ENCODE assay signal across 24 cellular contexts in the genomic region with DNA sequence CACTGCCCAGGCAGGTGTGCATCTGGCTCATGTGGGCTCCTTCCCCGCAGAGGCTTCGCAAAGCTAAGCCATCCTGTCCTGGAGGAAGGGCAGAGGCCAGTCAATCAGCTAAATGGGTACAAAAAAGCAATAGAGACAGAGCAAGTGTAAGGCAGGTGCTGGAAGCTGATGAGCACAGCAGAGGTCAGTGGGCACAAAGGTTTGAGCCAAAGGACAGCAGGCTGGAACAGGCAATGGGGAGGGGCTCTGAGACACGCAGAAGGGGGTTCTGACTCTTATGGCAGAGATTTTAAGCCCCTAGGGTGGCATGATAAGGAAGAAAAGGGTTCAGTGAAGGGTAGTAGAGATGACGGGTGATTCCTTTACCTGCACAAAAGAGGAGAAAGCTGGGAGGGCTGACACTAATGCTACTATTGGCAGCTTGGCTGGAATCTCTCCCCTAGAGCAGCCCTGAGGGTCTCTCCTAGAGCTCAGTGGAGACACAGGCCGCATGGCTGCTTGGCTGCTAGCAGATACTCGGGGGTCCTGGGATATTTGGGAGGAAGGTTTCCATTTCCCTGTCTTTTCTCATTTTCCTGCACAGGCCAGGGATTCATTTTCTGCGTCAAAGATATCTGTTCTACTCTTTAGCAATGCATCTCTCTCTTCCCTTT.
"Had no signal": no experiment of that assay in that cellular context is flagged by ENCODE, and none has a peak within 500 bp of the region (broad histone marks: within the 10 kb centered on the region; RNA-seq: fewer than 3 reads in every experiment).

No MANE protein-coding gene starts in this region.

- H3K27ac Mint-ChIP-seq: activated CD4-positive, alpha-beta T cell treated with anti-CD3 and anti-CD28 coated beads for 36 hours; activated naive CD8-positive, alpha-beta T cell; immature natural killer cell; natural killer cell treated with Interleukin-12 subunit alpha and Interleukin-12 subunit beta and Interleukin-15 and Interleukin-18, amount 100 ng/mL, for 72 hours; type B pancreatic cell had no signal

- ATAC-seq: activated CD4-positive, alpha-beta T cell treated with anti-CD3 and anti-CD28 coated beads for 36 hours; foreskin keratinocyte; heart left ventricle; lower lobe of right lung; mucosa of descending colon; stimulated activated naive CD8-positive, alpha-beta T cell treated with anti-CD3 and anti-CD28 coated beads, Interleukin-15, Interleukin-2, amounts not matched to agents 100 U/mL and 50 U/mL, for 24 hours had no signal

- DNase-seq: activated CD4-positive, alpha-beta T cell treated with anti-CD3 and anti-CD28 coated beads for 36 hours; activated CD4-positive, alpha-beta T cell treated with anti-CD3 and anti-CD28 coated beads, Interleukin-2, amount 50 U/mL, for 48 hours; activated CD4-positive, CD25-positive, alpha-beta regulatory T cell; activated CD8-positive, alpha-beta memory T cell treated with anti-CD3 and anti-CD28 coated beads for 24 hours; activated effector memory CD4-positive, alpha-beta T cell treated with Interleukin-2 at 50 U/mL for 16 hours; activated naive CD4-positive, alpha-beta T cell treated with Interleukin-2 at 50 U/mL for 16 hours; anterior cingulate cortex; foreskin keratinocyte; heart left ventricle; hypothalamus; immature natural killer cell; lower lobe of right lung; mucosa of descending colon; stimulated activated CD4-positive, alpha-beta T cell treated with anti-CD3 and anti-CD28 coated beads, Interleukin-4, amount 100 ng/mL, for 1 hour; stimulated activated naive CD8-positive, alpha-beta T cell treated with anti-CD3 and anti-CD28 coated beads, Interleukin-15, Interleukin-2, amounts not matched to agents 100 U/mL and 50 U/mL, for 24 hours; uterus had no signal

- H3K27me3 Mint-ChIP-seq: activated CD4-positive, alpha-beta T cell treated with anti-CD3 and anti-CD28 coated beads for 36 hours; activated naive CD8-positive, alpha-beta T cell; natural killer cell treated with Interleukin-12 subunit alpha and Interleukin-12 subunit beta and Interleukin-15 and Interleukin-18, amount 100 ng/mL, for 72 hours; type B pancreatic cell had no signal

- H3K27me3 ChIP-seq: esophagus muscularis mucosa, foreskin keratinocyte, heart left ventricle, right atrium auricular region, uterus had no signal

- FAIRE-seq: bronchial epithelial cell had no signal

- H3K36me3 ChIP-seq: esophagus muscularis mucosa, heart left ventricle, lower lobe of right lung, right atrium auricular region, uterus had no signal

- H3K4me3 ChIP-seq: coronary artery, esophagus muscularis mucosa, heart left ventricle, lower lobe of right lung, mucosa of descending colon, right atrium auricular region, uterus had no signal

- H3K4me3 Mint-ChIP-seq: activated CD4-positive, alpha-beta T cell treated with anti-CD3 and anti-CD28 coated beads for 36 hours; activated naive CD8-positive, alpha-beta T cell; immature natural killer cell; natural killer cell treated with Interleukin-12 subunit alpha and Interleukin-12 subunit beta and Interleukin-15 and Interleukin-18, amount 100 ng/mL, for 72 hours; type B pancreatic cell had no signal

- H3K36me3 Mint-ChIP-seq: activated naive CD8-positive, alpha-beta T cell; immature natural killer cell; natural killer cell treated with Interleukin-12 subunit alpha and Interleukin-12 subunit beta and Interleukin-15 and Interleukin-18, amount 100 ng/mL, for 72 hours; type B pancreatic cell had no signal

- H3K9me3 ChIP-seq: esophagus muscularis mucosa, heart left ventricle, lower lobe of right lung, mucosa of descending colon, right atrium auricular region, uterus had no signal

- H3K9me3 Mint-ChIP-seq: immature natural killer cell; natural killer cell treated with Interleukin-12 subunit alpha and Interleukin-12 subunit beta and Interleukin-15 and Interleukin-18, amount 100 ng/mL, for 72 hours; type B pancreatic cell had no signal

- H2AFZ ChIP-seq: parathyroid adenoma had no signal

- H3K79me2 ChIP-seq: parathyroid adenoma had no signal

- H3K27ac ChIP-seq: coronary artery, esophagus muscularis mucosa, foreskin keratinocyte, heart left ventricle, lower lobe of right lung, parathyroid adenoma, right atrium auricular region, uterus had no signal

- H3K4me1 Mint-ChIP-seq: activated CD4-positive, alpha-beta T cell treated with anti-CD3 and anti-CD28 coated beads for 36 hours; immature natural killer cell had no signal

- H3K9ac ChIP-seq: parathyroid adenoma had no signal

- H3K4me1 ChIP-seq: esophagus muscularis mucosa, foreskin keratinocyte, heart left ventricle, lower lobe of right lung, parathyroid adenoma, right atrium auricular region, uterus had no signal
